12 cellular contexts compared by ENCODE assay signal in the genomic region with DNA sequence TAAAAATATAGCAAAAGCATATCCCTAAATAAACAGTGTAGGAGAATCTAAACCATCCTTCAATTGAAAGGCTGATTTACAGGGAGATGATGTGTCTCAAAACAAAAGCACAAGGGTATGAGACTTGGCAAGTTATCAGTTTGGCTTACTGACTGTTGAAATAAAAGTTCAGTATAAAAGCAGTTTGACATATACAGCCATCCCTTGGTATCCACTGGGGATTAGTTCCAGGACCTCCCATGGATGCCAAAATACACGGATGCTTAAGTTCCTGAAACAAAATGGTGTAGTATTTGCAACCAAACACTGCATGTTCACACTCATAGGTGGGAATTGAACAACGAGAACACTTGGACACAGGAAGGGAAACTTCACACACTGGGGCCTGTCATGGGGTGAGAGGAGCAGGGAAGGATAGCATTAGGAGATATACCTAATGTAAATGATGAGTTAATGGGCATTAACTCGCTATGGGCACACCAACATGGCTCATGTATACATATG.
DNase-seq lines count a peak whose midpoint lies in the region; ATAC-seq and TF ChIP-seq lines count a peak whose summit lies in the region.
"Had no signal": no experiment of that assay in that cellular context is flagged by ENCODE, and none has a peak within 500 bp of the region (broad histone marks: within the 10 kb centered on the region; RNA-seq: fewer than 3 reads in every experiment).

No MANE protein-coding gene starts in this region.

- H2AFZ ChIP-seq in neural cell (ENCODE audit: low read depth, low read length): no peak overlapping the region

- H3F3A ChIP-seq in neural cell (ENCODE audit: insufficient read depth, low read length, poor library complexity, severe bottlenecking): no peaks in the 10 kb centered on the region

- 0 out of 2 replicates have a peak, but pooled peaks cover 2% of the 10 kb centered on the region for H3K4me1 ChIP-seq in HEK293 (ENCODE audit: control insufficient read depth, insufficient read depth, low read length)
- H3K4me1 ChIP-seq in adipocyte (ENCODE audit: control insufficient read depth, insufficient read depth, low read length): no peaks in the 10 kb centered on the region
- no peaks in the 10 kb centered on the region for H3K4me1 ChIP-seq in CD4-positive, alpha-beta memory T cell (ENCODE audit: insufficient read depth, low read length)
- H3K4me1 ChIP-seq: BE2C had no signal

- no peak overlapping the region for H3K4me3 Mint-ChIP-seq in CD4-positive, alpha-beta memory T cell
- H3K4me3 Mint-ChIP-seq: CD8-positive, alpha-beta T cell had no signal

- H3K36me3 ChIP-seq in HEK293 (ENCODE audit: control insufficient read depth in 2 of 2, insufficient read depth in 1 of 2, low read length in 2 of 2): no peaks in the 10 kb centered on the region
- no peaks in the 10 kb centered on the region for H3K36me3 ChIP-seq in adipocyte (ENCODE audit: control insufficient read depth, insufficient read depth, low read length, severe bottlenecking)
- H3K36me3 ChIP-seq in neural cell (ENCODE audit: insufficient read depth, low read length): no peaks in the 10 kb centered on the region
- no peaks in the 10 kb centered on the region for H3K36me3 ChIP-seq in CD4-positive, alpha-beta memory T cell (ENCODE audit: insufficient read depth, low read length)
- H3K36me3 ChIP-seq: BE2C had no signal

- H3K9me3 Mint-ChIP-seq in CD4-positive, alpha-beta memory T cell: peaks cover 0 to 2% (median 0%) of the 10 kb centered on the region in 8 donors
- H3K9me3 Mint-ChIP-seq: CD8-positive, alpha-beta T cell had no signal

- no peaks in the 10 kb centered on the region for H3K9me2 ChIP-seq in neural cell (ENCODE audit: insufficient read depth, low read length)

- peak; percentile 19 for DNase-seq in adipocyte (ENCODE audit: low read depth)
- DNase-seq in NCI-H1105 treated with DMSO at 0.1 percent for 48 hours (lab: John Stamatoyannopoulos, UW): no peak
- no peak for DNase-seq in CD4-positive, alpha-beta memory T cell
- DNase-seq in coronary artery (ENCODE audit: low spot score): no peak
- DNase-seq: BE2C; CD8-positive, alpha-beta T cell; GF-D8; HCEC 1CT had no signal

- H3K9me3 ChIP-seq in HEK293 (ENCODE audit: control insufficient read depth, insufficient read depth, low read depth, low read length) (no peaks in the 10 kb centered on the region), adipocyte (ENCODE audit: control insufficient read depth, low read length) (no peaks in the 10 kb centered on the region), neural cell (ENCODE audit: low read length) (no peaks in the 10 kb centered on the region)
- no peaks in the 10 kb centered on the region for H3K9me3 ChIP-seq in CD4-positive, alpha-beta memory T cell (ENCODE audit: control insufficient read depth in 1 of 2, low read length in 2 of 2)
- H3K9me3 ChIP-seq: A549, BE2C had no signal

- H3K27ac ChIP-seq in HEK293 (ENCODE audit: extremely low read depth, low read depth, low read length) (no peak overlapping the region), neural cell (ENCODE audit: low read length) (peak overlapping the region; percentile 67), coronary artery (no peak overlapping the region)
- H3K27ac ChIP-seq in CD4-positive, alpha-beta memory T cell (ENCODE audit: low read depth, low read length): no peak overlapping the region
- H3K27ac ChIP-seq: A549 had no signal

- TF ChIP-seq RAD21 in neural cell (conservative IDR thresholded peaks at IDR 0.05): no peak

- TF ChIP-seq CTCF in HEK293 (tag by site-specific recombination; IDR thresholded peaks at IDR 0.05): no peak
- TF ChIP-seq CTCF in neural cell (IDR thresholded peaks at IDR 0.05; ENCODE audit: poor library complexity, severe bottlenecking): no peak
- no peak for TF ChIP-seq CTCF in coronary artery (IDR thresholded peaks at IDR 0.05)

- peaks cover 9 to 12% of the 10 kb centered on the region in 2 donors for H3K27me3 Mint-ChIP-seq in CD4-positive, alpha-beta memory T cell

- H3K36me3 Mint-ChIP-seq in CD4-positive, alpha-beta memory T cell: no peaks in the 10 kb centered on the region
- H3K36me3 Mint-ChIP-seq: CD8-positive, alpha-beta T cell had no signal

- POLR2A ChIA-PET in HEK293 (lab: Yijun Ruan, JAX): no interaction called here
- POLR2A ChIA-PET in CD4-positive, alpha-beta memory T cell (lab: Charles Lee; ENCODE audit: partially characterized antibody): no interaction called here

- no peak for TF ChIP-seq EP300 in neural cell (conservative IDR thresholded peaks at IDR 0.05; ENCODE audit: poor library complexity, severe bottlenecking)

- CTCF ChIA-PET in HEK293 (lab: Yijun Ruan, JAX): no interaction called here
- CTCF ChIA-PET in CD4-positive, alpha-beta memory T cell (lab: Charles Lee; ENCODE audit: partially characterized antibody): interaction anchor here (1.1 kb wide), 1 partner anchor 10 kb away, joined by 3 read pairs; no protein-coding TSS in a partner anchor

- H3K27me3 ChIP-seq in adipocyte (replicated peaks; ENCODE audit: control insufficient read depth, insufficient read depth, low read length) (peaks cover 22% of the 10 kb centered on the region), neural cell (ENCODE audit: insufficient read depth, low read depth, low read length) (no peaks in the 10 kb centered on the region)
- H3K27me3 ChIP-seq in CD4-positive, alpha-beta memory T cell (ENCODE audit: insufficient read depth, low read length): no peaks in the 10 kb centered on the region
- H3K27me3 ChIP-seq: BE2C had no signal

- H3K9ac ChIP-seq in adipocyte (ENCODE audit: low read length) (no peak overlapping the region), neural cell (ENCODE audit: low read length) (no peak overlapping the region)

- H3K27ac Mint-ChIP-seq in CD4-positive, alpha-beta memory T cell: no peak overlapping the region
- H3K27ac Mint-ChIP-seq: CD8-positive, alpha-beta T cell had no signal

- H4K20me1 ChIP-seq in neural cell (ENCODE audit: insufficient read depth): no peaks in the 10 kb centered on the region

- intact Hi-C loops in CD4-positive, alpha-beta memory T cell (cut with micrococcal nuclease): no loop called here

- H3K79me2 ChIP-seq in neural cell (replicated peaks; ENCODE audit: insufficient read depth, low read length): no peaks in the 10 kb centered on the region

- H3K4me1 Mint-ChIP-seq in CD4-positive, alpha-beta memory T cell: no peaks in the 10 kb centered on the region

- no peak overlapping the region for H3K4me2 ChIP-seq in neural cell (ENCODE audit: low read length)
- H3K4me2 ChIP-seq: A549 had no signal

- no peak for ATAC-seq in GM21619 (IDR thresholded peaks at IDR 0.05; ENCODE audit: unreplicated experiment)
- ATAC-seq: A549; CD8-positive, alpha-beta T cell had no signal

- no peak overlapping the region for H3K4me3 ChIP-seq in HEK293 (ENCODE audit: low read depth, low read length)
- H3K4me3 ChIP-seq in adipocyte (ENCODE audit: low read length): no peak overlapping the region
- no peak overlapping the region for H3K4me3 ChIP-seq in neural cell (ENCODE audit: low read length)
- no peak overlapping the region for H3K4me3 ChIP-seq in CD4-positive, alpha-beta memory T cell (ENCODE audit: low read length in 2 of 2)
- no peak overlapping the region for H3K4me3 ChIP-seq in coronary artery
- H3K4me3 ChIP-seq: A549 had no signal

TF ChIP-seq in HEK293, 187 proteins besides CTCF, POLR2A, EP300 and RAD21:
- TF ChIP-seq SP3 (tag by site-specific recombination; IDR thresholded peaks at IDR 0.05): no peak
- no peak for TF ChIP-seq ZSCAN30 (tag by site-specific recombination; IDR thresholded peaks at IDR 0.05)
- TF ChIP-seq ZNF426 (tag by site-specific recombination; IDR thresholded peaks at IDR 0.05): no peak
- TF ChIP-seq, protein P1, sequence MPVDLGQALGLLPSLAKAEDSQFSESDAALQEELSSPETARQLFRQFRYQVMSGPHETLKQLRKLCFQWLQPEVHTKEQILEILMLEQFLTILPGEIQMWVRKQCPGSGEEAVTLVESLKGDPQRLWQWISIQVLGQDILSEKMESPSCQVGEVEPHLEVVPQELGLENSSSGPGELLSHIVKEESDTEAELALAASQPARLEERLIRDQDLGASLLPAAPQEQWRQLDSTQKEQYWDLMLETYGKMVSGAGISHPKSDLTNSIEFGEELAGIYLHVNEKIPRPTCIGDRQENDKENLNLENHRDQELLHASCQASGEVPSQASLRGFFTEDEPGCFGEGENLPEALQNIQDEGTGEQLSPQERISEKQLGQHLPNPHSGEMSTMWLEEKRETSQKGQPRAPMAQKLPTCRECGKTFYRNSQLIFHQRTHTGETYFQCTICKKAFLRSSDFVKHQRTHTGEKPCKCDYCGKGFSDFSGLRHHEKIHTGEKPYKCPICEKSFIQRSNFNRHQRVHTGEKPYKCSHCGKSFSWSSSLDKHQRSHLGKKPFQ (tag by site-specific recombination; IDR thresholded peaks at IDR 0.05): peak; percentile 93

TF ChIP-seq in neural cell, 6 proteins besides CTCF, POLR2A, EP300 and RAD21 (continues in another document):
- TF ChIP-seq REST (IDR thresholded peaks at IDR 0.05; ENCODE audit: borderline replicate concordance) (no peak), SMC3 (conservative IDR thresholded peaks at IDR 0.05; ENCODE audit: poor library complexity) (no peak), MXI1 (conservative IDR thresholded peaks at IDR 0.05; ENCODE audit: poor library complexity, severe bottlenecking) (no peak), POLR2AphosphoS5 (IDR thresholded peaks at IDR 0.05) (no peak), TAF1 (IDR thresholded peaks at IDR 0.05; ENCODE audit: low read depth) (no peak)
